Comparison of ENCODE assay signal across 1 cellular context in genomic region chrX:141879616-141880015, GRCh38.
TF ChIP-seq lines count a peak whose summit lies in the region.

No MANE protein-coding gene starts in this region.

TF ChIP-seq in GM23338, 12 proteins besides CTCF, POLR2A, EP300 and RAD21 (continued from another document):
- TF ChIP-seq, protein P1, sequence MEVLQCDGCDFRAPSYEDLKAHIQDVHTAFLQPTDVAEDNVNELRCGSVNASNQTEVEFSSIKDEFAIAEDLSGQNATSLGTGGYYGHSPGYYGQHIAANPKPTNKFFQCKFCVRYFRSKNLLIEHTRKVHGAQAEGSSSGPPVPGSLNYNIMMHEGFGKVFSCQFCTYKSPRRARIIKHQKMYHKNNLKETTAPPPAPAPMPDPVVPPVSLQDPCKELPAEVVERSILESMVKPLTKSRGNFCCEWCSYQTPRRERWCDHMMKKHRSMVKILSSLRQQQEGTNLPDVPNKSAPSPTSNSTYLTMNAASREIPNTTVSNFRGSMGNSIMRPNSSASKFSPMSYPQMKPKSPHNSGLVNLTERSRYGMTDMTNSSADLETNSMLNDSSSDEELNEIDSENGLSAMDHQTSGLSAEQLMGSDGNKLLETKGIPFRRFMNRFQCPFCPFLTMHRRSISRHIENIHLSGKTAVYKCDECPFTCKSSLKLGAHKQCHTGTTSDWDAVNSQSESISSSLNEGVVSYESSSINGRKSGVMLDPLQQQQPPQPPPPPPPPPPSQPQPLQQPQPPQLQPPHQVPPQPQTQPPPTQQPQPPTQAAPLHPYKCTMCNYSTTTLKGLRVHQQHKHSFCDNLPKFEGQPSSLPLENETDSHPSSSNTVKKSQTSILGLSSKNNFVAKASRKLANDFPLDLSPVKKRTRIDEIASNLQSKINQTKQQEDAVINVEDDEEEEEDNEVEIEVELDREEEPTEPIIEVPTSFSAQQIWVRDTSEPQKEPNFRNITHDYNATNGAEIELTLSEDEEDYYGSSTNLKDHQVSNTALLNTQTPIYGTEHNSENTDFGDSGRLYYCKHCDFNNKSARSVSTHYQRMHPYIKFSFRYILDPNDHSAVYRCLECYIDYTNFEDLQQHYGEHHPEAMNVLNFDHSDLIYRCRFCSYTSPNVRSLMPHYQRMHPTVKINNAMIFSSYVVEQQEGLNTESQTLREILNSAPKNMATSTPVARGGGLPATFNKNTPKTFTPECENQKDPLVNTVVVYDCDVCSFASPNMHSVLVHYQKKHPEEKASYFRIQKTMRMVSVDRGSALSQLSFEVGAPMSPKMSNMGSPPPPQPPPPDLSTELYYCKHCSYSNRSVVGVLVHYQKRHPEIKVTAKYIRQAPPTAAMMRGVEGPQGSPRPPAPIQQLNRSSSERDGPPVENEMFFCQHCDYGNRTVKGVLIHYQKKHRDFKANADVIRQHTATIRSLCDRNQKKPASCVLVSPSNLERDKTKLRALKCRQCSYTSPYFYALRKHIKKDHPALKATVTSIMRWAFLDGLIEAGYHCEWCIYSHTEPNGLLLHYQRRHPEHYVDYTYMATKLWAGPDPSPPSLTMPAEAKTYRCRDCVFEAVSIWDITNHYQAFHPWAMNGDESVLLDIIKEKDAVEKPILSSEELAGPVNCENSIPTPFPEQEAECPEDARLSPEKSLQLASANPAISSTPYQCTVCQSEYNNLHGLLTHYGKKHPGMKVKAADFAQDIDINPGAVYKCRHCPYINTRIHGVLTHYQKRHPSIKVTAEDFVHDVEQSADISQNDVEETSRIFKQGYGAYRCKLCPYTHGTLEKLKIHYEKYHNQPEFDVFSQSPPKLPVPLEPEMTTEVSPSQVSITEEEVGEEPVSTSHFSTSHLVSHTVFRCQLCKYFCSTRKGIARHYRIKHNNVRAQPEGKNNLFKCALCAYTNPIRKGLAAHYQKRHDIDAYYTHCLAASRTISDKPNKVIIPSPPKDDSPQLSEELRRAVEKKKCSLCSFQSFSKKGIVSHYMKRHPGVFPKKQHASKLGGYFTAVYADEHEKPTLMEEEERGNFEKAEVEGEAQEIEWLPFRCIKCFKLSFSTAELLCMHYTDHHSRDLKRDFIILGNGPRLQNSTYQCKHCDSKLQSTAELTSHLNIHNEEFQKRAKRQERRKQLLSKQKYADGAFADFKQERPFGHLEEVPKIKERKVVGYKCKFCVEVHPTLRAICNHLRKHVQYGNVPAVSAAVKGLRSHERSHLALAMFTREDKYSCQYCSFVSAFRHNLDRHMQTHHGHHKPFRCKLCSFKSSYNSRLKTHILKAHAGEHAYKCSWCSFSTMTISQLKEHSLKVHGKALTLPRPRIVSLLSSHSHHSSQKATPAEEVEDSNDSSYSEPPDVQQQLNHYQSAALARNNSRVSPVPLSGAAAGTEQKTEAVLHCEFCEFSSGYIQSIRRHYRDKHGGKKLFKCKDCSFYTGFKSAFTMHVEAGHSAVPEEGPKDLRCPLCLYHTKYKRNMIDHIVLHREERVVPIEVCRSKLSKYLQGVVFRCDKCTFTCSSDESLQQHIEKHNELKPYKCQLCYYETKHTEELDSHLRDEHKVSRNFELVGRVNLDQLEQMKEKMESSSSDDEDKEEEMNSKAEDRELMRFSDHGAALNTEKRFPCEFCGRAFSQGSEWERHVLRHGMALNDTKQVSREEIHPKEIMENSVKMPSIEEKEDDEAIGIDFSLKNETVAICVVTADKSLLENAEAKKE (CRISPR knock-in tag; IDR thresholded peaks at IDR 0.05), result no peak
- TF ChIP-seq, protein P2, sequence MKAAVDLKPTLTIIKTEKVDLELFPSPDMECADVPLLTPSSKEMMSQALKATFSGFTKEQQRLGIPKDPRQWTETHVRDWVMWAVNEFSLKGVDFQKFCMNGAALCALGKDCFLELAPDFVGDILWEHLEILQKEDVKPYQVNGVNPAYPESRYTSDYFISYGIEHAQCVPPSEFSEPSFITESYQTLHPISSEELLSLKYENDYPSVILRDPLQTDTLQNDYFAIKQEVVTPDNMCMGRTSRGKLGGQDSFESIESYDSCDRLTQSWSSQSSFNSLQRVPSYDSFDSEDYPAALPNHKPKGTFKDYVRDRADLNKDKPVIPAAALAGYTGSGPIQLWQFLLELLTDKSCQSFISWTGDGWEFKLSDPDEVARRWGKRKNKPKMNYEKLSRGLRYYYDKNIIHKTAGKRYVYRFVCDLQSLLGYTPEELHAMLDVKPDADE (IDR thresholded peaks at IDR 0.05), result no peak
- no peak for TF ChIP-seq REST (IDR thresholded peaks at IDR 0.05; ENCODE audit: unreplicated experiment)
- no peak for TF ChIP-seq JUNB (IDR thresholded peaks at IDR 0.05; ENCODE audit: unreplicated experiment)
- no peak for TF ChIP-seq NANOG (IDR thresholded peaks at IDR 0.05; ENCODE audit: borderline replicate concordance)
- no peak for TF ChIP-seq EZH2 (IDR thresholded peaks at IDR 0.05; ENCODE audit: low read depth, unreplicated experiment)
- TF ChIP-seq POLR2AphosphoS5 (IDR thresholded peaks at IDR 0.05; ENCODE audit: low read depth), result no peak
- TF ChIP-seq ZNF114 (CRISPR knock-in tag; IDR thresholded peaks at IDR 0.05), result no peak
- no peak for TF ChIP-seq EZH2phosphoT487 (IDR thresholded peaks at IDR 0.05; ENCODE audit: unreplicated experiment)
- TF ChIP-seq STAT1 (IDR thresholded peaks at IDR 0.05; ENCODE audit: unreplicated experiment), result no peak
- TF ChIP-seq ZNF331 (CRISPR knock-in tag; IDR thresholded peaks at IDR 0.05; ENCODE audit: low read depth), result no peak
